In the genomic region with DNA sequence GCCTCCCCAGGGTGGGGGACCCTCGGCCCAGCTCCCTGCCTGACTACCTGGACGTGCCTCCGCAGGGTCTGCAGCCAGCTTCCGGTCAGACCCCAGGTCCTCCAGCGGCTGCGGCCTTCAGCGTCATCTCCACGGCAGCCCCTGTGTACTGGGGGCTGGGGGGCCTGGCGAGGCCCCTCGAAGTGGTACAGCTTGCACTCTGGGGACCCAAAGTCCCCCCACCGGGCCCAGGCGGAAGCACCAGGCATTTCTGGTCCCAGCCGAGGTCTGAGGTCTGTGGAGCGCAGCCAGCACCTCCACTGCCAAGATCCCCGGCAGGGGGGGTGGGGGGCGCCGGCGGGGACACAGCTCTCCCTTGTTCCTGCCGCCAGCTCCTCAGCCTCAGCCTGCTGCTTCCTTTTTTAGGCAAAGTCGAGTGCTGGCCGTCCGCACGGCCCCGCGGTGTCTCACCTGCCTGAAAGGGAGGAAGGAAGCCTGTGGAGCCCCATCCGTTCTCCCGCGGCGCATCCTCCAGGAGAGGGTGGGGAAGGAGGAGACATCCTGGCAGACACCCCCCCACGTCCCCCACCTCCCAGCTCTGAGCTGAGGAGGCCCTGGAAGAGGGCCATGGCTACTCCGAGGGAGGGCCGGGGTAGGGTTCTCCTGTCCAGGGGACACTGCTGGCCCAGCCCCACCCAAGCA, we compare ENCODE assay signal across 6 cellular contexts. TPM values are rescaled to one million over a fixed set of nuclear protein-coding genes. Genes with fewer than 3 reads are reported as not detected.
DNase-seq lines count a peak whose midpoint lies in the region; ATAC-seq and TF ChIP-seq lines count a peak whose summit lies in the region.

No MANE protein-coding gene starts in this region.

- H3K4me1 ChIP-seq in ES-I3 (ENCODE audit: insufficient read depth, low read length) (peaks cover 24% of the 10 kb centered on the region), muscle layer of colon (ENCODE audit: insufficient read depth, low read length) (peaks cover 72% of the 10 kb centered on the region)

- no peaks in the 10 kb centered on the region for H3K36me3 ChIP-seq in ES-I3 (ENCODE audit: insufficient read depth, low read length)
- no peaks in the 10 kb centered on the region for H3K36me3 ChIP-seq in muscle layer of colon (ENCODE audit: insufficient read depth, low read length)

- H3K9ac ChIP-seq in ES-I3 (ENCODE audit: low read depth, low read length), result peak overlapping the region; percentile 48
- peak overlapping the region; percentile 53 for H3K9ac ChIP-seq in muscle layer of colon (ENCODE audit: low read length)

- peak overlapping the region; percentile 94 for H3K27ac ChIP-seq in muscle layer of colon (ENCODE audit: low read depth, low read length)

- peaks cover 9% of the 10 kb centered on the region for H3K27me3 Mint-ChIP-seq in glutamatergic neuron (ENCODE audit: unreplicated experiment)

- no peaks in the 10 kb centered on the region for H3K36me3 Mint-ChIP-seq in glutamatergic neuron (ENCODE audit: unreplicated experiment)

- peaks cover 9% of the 10 kb centered on the region for H3K9me3 Mint-ChIP-seq in glutamatergic neuron (ENCODE audit: unreplicated experiment)

- H3K27me3 ChIP-seq in muscle layer of colon (ENCODE audit: control insufficient read depth in 1 of 2, insufficient read depth in 2 of 2, low read length in 2 of 2), result no peaks in the 10 kb centered on the region

- no peak for ATAC-seq in HG03135 (IDR thresholded peaks at IDR 0.05; ENCODE audit: unreplicated experiment)

- no peak overlapping the region for H3K4me3 Mint-ChIP-seq in glutamatergic neuron (ENCODE audit: unreplicated experiment)

- H3K4me3 ChIP-seq in muscle layer of colon (ENCODE audit: low read depth in 1 of 2, low read length in 2 of 2), result peak overlapping the region in 1 of 2 donors; percentile 70

- peaks cover 16% of the 10 kb centered on the region for H3K4me1 Mint-ChIP-seq in glutamatergic neuron (ENCODE audit: low read depth, unreplicated experiment)

- no peaks in the 10 kb centered on the region for H3K9me3 ChIP-seq in ES-I3 (ENCODE audit: control insufficient read depth, insufficient read depth, low read length)
- H3K9me3 ChIP-seq in muscle layer of colon (ENCODE audit: low read length), result no peaks in the 10 kb centered on the region

- peak; percentile 92 for DNase-seq in astrocyte of the hippocampus (ENCODE audit: low read depth, low spot score)
- DNase-seq in effector CD4-positive, alpha-beta T cell, result no peak
- no peak for DNase-seq in glutamatergic neuron

- TF ChIP-seq CTCF in glutamatergic neuron (IDR thresholded peaks at IDR 0.05; ENCODE audit: partially characterized antibody, unreplicated experiment), result no peak

- no peak overlapping the region for H3K27ac Mint-ChIP-seq in glutamatergic neuron (ENCODE audit: unreplicated experiment)

RNA-seq across cellular contexts. Expression of gene VWA1, which starts 1.2 kb away (rescaled TPM):
- total RNA-seq in glutamatergic neuron (ENCODE audit: unreplicated experiment), result 56.9 TPM

RNA-seq across cellular contexts. Expression of gene ANKRD65, which starts 13.2 kb away (rescaled TPM):
- 38.4 TPM for total RNA-seq in glutamatergic neuron (ENCODE audit: unreplicated experiment)

RNA-seq across cellular contexts. Expression of gene ATAD3C, which starts 15.2 kb away (rescaled TPM):
- total RNA-seq in glutamatergic neuron (ENCODE audit: unreplicated experiment), result 10.2 TPM

RNA-seq across cellular contexts. Expression of gene MRPL20, which starts 27.2 kb away (rescaled TPM):
- total RNA-seq in glutamatergic neuron (ENCODE audit: unreplicated experiment), result 98.6 TPM

RNA-seq across cellular contexts. Expression of gene CCNL2, which starts 35.1 kb away (rescaled TPM):
- 394 TPM for total RNA-seq in glutamatergic neuron (ENCODE audit: unreplicated experiment)
